8 cellular contexts compared by ENCODE assay signal in genomic region chr1:87325982-87326738, GRCh38. TPM values are rescaled to one million over a fixed set of nuclear protein-coding genes. Genes with fewer than 3 reads are reported as not detected.
A peak's percentile ranks its signal among the peaks of the same experiment; 100 is the strongest.
DNase-seq lines count a peak whose midpoint lies in the region; ATAC-seq and TF ChIP-seq lines count a peak whose summit lies in the region.

No MANE protein-coding gene starts in this region.

- CTCF ChIA-PET in T-cell (lab: Charles Lee), result interaction anchor here (0.6 to 2.9 kb wide), 18 partner anchors 9 to 1361 kb away, joined by 3 to 21 read pairs (median 4); no protein-coding TSS in a partner anchor

- peak overlapping the region in 1 of 3 donors; percentile 34 for H3K4me3 Mint-ChIP-seq in T-cell
- H3K4me3 Mint-ChIP-seq in naive B cell, result peak overlapping the region in 2 of 8 donors; percentile 50 to 77

- H3K36me3 Mint-ChIP-seq in T-cell (no peaks in the 10 kb centered on the region), naive B cell (no peaks in the 10 kb centered on the region)

- no peaks in the 10 kb centered on the region for H3K9me3 ChIP-seq in right atrium auricular region

- H3K4me1 Mint-ChIP-seq in T-cell, result peaks cover 26 to 31% (median 29%) of the 10 kb centered on the region in 3 donors
- H3K4me1 Mint-ChIP-seq in naive B cell, result peaks cover 21 to 30% (median 24%) of the 10 kb centered on the region in 3 donors

- H3K27ac ChIP-seq in right atrium auricular region, result no peak overlapping the region

- intact Hi-C loops in left cardiac atrium (cut with DNase I), result loop anchor here (2.0 to 10.0 kb wide), 3 partner anchors 627 to 735 kb away; no protein-coding TSS in a partner anchor

- no peak overlapping the region for H3K4me3 ChIP-seq in right atrium auricular region

- POLR2A ChIA-PET in T-cell (lab: Charles Lee), result interaction anchor here in 1 of 2 donors (0.6 to 0.7 kb wide), 2 partner anchors 162 to 1363 kb away, joined by 3 to 4 read pairs; no protein-coding TSS in a partner anchor

- H3K9me3 Mint-ChIP-seq in T-cell (no peaks in the 10 kb centered on the region), naive B cell (no peaks in the 10 kb centered on the region)

- TF ChIP-seq CTCF in right atrium auricular region (IDR thresholded peaks at IDR 0.05), result peak; percentile 71 to 86

- ATAC-seq in left cardiac atrium, result no peak
- ATAC-seq in T-cell (replicated peaks in 1 of 4), result no peak
- peak; percentile 3 to 12 for ATAC-seq in naive B cell (ENCODE audit: low read depth in 2 of 2)
- ATAC-seq in HG03025 (IDR thresholded peaks at IDR 0.05; ENCODE audit: low FRiP score, unreplicated experiment), result no peak
- no peak for ATAC-seq in GM18511 (IDR thresholded peaks at IDR 0.05; ENCODE audit: unreplicated experiment)

- peaks cover 0 to 8% of the 10 kb centered on the region in 2 donors for H3K4me1 ChIP-seq in right atrium auricular region

- peaks cover 0 to 5% of the 10 kb centered on the region in 2 donors for H3K27me3 Mint-ChIP-seq in T-cell
- H3K27me3 Mint-ChIP-seq in naive B cell, result no peaks in the 10 kb centered on the region

- no peaks in the 10 kb centered on the region for H3K36me3 ChIP-seq in right atrium auricular region

- peak overlapping the region; percentile 64 to 71 for H3K27ac Mint-ChIP-seq in T-cell
- peak overlapping the region; percentile 4 to 78 (median 41) for H3K27ac Mint-ChIP-seq in naive B cell

- H3K27me3 ChIP-seq in right atrium auricular region, result no peaks in the 10 kb centered on the region

- DNase-seq in right atrium auricular region (ENCODE audit: low spot score) (no peak), left cardiac atrium (no peak), NCI-H1092 (lab: John Stamatoyannopoulos, UW) (peak; percentile 41), T-cell (peak in 19 of 34 experiments; percentile 13 to 57 (median 39)), dermis microvascular lymphatic vessel endothelial cell (ENCODE audit: low read depth in 2 of 2) (peak; percentile 51 to 67), naive B cell (peak; percentile 60)

RNA-seq across cellular contexts. Expression of gene LMO4, which starts 2.5 kb away (rescaled TPM):
- 10 to 100 TPM; 32.7 to 47.7 TPM for total RNA-seq in right atrium auricular region
- total RNA-seq in left cardiac atrium, result 10 to 100 TPM; 43.2 to 50.6 TPM
- 10 to 100 TPM; 14.4 to 26.2 (median 20.2) TPM for total RNA-seq in T-cell
- 12.5 and 14.4 TPM in 2 replicates for total RNA-seq in dermis microvascular lymphatic vessel endothelial cell
- polyA plus RNA-seq in naive B cell (ENCODE audit: low read depth in 6 of 6), result 10 to 100 TPM; 11.7 to 17.5 (median 14.4) TPM

Comparison
In these comparisons a context has a peak if more than half of its experiments do, and no peak if none do; other contexts are left out.
1. DNase-seq: peak in NCI-H1092 (single experiment), T-cell (19 of 34), dermis microvascular lymphatic vessel endothelial cell (2 of 2) and naive B cell (single experiment); none in right atrium auricular region (single experiment) and left cardiac atrium (single experiment).
2. ATAC-seq: peak in naive B cell (2 of 2); none in left cardiac atrium (0 of 2), T-cell (0 of 4), HG03025 (single experiment) and GM18511 (single experiment).